In the genomic region with DNA sequence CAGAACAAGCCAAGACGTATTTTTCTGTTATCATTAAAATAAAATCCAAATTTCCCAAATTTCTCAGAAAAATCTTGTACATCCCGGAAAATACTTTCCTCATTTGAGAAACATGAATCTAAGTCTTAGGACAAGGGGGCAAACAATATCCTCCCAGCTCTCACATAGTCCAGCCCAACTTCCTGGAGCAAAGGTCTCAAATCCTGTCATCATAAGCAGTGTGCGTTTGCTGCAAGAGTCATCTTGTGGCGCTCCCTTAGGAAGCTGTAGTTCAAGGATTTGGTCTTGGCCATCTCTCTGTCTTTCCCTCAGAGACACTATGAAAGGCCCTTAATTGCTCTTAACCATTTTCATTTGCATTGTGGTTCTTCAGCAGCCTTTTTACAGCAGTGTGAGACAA, we compare ENCODE assay signal across 22 cellular contexts.
"Had no signal": no experiment of that assay in that cellular context is flagged by ENCODE, and none has a peak within 500 bp of the region (broad histone marks: within the 10 kb centered on the region; RNA-seq: fewer than 3 reads in every experiment).

No MANE protein-coding gene starts in this region.

- H3K27me3 Mint-ChIP-seq: dendritic cell treated with granulocyte-macrophage colony-stimulating factor and Interleukin-4, amounts not matched to agents 40 ng/mL and 50 ng/mL, for 4 days; stimulated activated naive CD8-positive, alpha-beta T cell treated with anti-CD3 and anti-CD28 coated beads, Interleukin-15, amount 100 ng/mL, for 72 hours; type B pancreatic cell had no signal

- H3K27me3 ChIP-seq: esophagus squamous epithelium, neural progenitor cell, right lobe of liver, spleen had no signal

- FAIRE-seq: urothelium cell line had no signal

- H3K36me3 ChIP-seq: esophagus squamous epithelium, neural progenitor cell, prostate gland, right lobe of liver, spleen, thoracic aorta had no signal

- H3K27ac ChIP-seq: esophagus squamous epithelium, neural progenitor cell, parathyroid adenoma, prostate gland, right lobe of liver, thoracic aorta had no signal

- H3K36me3 Mint-ChIP-seq: neural progenitor cell had no signal

- H3K9ac ChIP-seq: neural progenitor cell, parathyroid adenoma had no signal

- ATAC-seq: effector memory CD8-positive, alpha-beta T cell; left lobe of liver; natural killer cell; stimulated activated naive B cell treated with anti-CD40 and anti-IgM and Interleukin-4, amounts not matched to agents 10 μg/mL and 1 μg/mL and 100 μg/mL, for 72 hours; stimulated activated naive CD8-positive, alpha-beta T cell treated with anti-CD3 and anti-CD28 coated beads, Interleukin-15, amount 100 ng/mL, for 72 hours had no signal

- H3K4me1 Mint-ChIP-seq: natural killer cell, neural progenitor cell had no signal

- H3K79me2 ChIP-seq: parathyroid adenoma had no signal

- H3K9me3 ChIP-seq: prostate gland, right lobe of liver, thoracic aorta had no signal

- H3K4me2 ChIP-seq: neural progenitor cell had no signal

- H3K4me1 ChIP-seq: neural progenitor cell, parathyroid adenoma, right lobe of liver had no signal

- H3K27ac Mint-ChIP-seq: dendritic cell treated with granulocyte-macrophage colony-stimulating factor and Interleukin-4, amounts not matched to agents 40 ng/mL and 50 ng/mL, for 4 days; effector memory CD8-positive, alpha-beta T cell; natural killer cell; neural progenitor cell; stimulated activated naive CD8-positive, alpha-beta T cell treated with anti-CD3 and anti-CD28 coated beads, Interleukin-15, amount 100 ng/mL, for 72 hours; type B pancreatic cell had no signal

- H3K4me3 Mint-ChIP-seq: dendritic cell treated with granulocyte-macrophage colony-stimulating factor and Interleukin-4, amounts not matched to agents 40 ng/mL and 50 ng/mL, for 4 days; effector memory CD8-positive, alpha-beta T cell; natural killer cell; neural progenitor cell; stimulated activated naive B cell treated with anti-CD40 and anti-IgM and Interleukin-4, amounts not matched to agents 10 μg/mL and 1 μg/mL and 100 μg/mL, for 72 hours; stimulated activated naive CD8-positive, alpha-beta T cell treated with anti-CD3 and anti-CD28 coated beads, Interleukin-15, amount 100 ng/mL, for 72 hours; type B pancreatic cell had no signal

- H2AFZ ChIP-seq: neural progenitor cell, parathyroid adenoma had no signal

- H3K4me3 ChIP-seq: esophagus squamous epithelium, neural progenitor cell, prostate gland, right lobe of liver, spleen, thoracic aorta had no signal

- DNase-seq: effector memory CD8-positive, alpha-beta T cell; esophagus squamous epithelium; foreskin fibroblast; mammary epithelial cell; natural killer cell; nucleus accumbens; right lobe of liver; spleen; stimulated activated CD4-positive, alpha-beta T cell treated with anti-CD3 and anti-CD28 coated beads, Interleukin-15, amount 100 ng/mL, for 24 hours; stimulated activated CD4-positive, alpha-beta T cell treated with anti-CD3 and anti-CD28 coated beads, Interleukin-1b, Interleukin-23, amount 100 ng/mL, for 48 hours; stimulated activated CD4-positive, alpha-beta T cell treated with anti-CD3 and anti-CD28 coated beads, Interleukin-4, amount 100 ng/mL, for 24 hours; stimulated activated naive B cell treated with anti-CD40 and anti-IgM and Interleukin-4, amounts not matched to agents 10 μg/mL and 1 μg/mL and 100 μg/mL, for 72 hours; stimulated activated naive CD8-positive, alpha-beta T cell treated with anti-CD3 and anti-CD28 coated beads, Interleukin-15, amount 100 ng/mL, for 72 hours; substantia nigra had no signal
